Comparison of ENCODE assay signal across 17 cellular contexts in the genomic region with DNA sequence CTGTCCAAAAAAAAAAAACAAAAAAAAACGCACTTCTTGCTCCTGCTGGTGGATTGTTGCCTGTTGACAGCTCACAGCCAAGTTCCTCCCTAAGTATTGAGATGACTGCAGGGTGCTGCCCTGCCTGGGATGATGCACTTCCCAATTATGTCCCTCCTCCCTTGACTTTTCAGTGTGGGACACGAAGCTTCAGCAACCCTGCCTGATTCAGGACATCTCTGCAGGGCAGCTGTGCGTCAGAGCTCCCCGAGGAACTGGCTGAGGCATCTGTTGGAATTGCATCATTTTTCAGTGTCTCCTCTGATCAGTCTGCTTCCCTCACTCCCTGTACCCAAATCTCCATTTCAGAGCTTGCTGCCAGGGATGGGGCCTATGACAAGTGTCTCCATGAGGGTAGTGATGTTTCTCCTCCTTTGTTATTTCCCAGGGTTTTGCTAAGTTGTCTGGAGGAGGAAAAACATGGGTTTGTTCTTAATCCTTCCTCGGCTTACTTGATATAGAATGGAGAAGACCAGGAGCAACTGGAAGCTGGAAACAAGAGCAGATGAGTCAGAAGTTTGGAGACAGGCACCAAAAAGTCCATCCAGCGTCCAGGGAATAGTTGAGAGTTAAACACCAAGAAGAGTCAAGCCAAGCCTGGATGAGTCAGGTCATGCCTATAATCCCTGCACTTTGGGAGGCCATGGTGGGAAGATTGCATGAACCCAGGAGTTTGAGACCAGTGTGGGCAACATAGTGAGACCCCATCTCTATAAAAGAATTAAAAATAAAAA.
DNase-seq lines count a peak whose midpoint lies in the region; ATAC-seq and TF ChIP-seq lines count a peak whose summit lies in the region.
"Had no signal": no experiment of that assay in that cellular context is flagged by ENCODE, and none has a peak within 500 bp of the region (broad histone marks: within the 10 kb centered on the region; RNA-seq: fewer than 3 reads in every experiment).

No MANE protein-coding gene starts in this region.

- ATAC-seq in mucosa of descending colon, result peak; percentile 57
- ATAC-seq: esophagus mucosa had no signal

- no peak for TF ChIP-seq POLR2A in uterus (IDR thresholded peaks at IDR 0.05)

- TF ChIP-seq CTCF in mucosa of descending colon (IDR thresholded peaks at IDR 0.05), result no peak
- no peak for TF ChIP-seq CTCF in uterus (IDR thresholded peaks at IDR 0.05)

- no peaks in the 10 kb centered on the region for H3K36me3 Mint-ChIP-seq in immature natural killer cell

- peaks cover 48% of the 10 kb centered on the region for H3K9me3 ChIP-seq in mucosa of descending colon
- H3K9me3 ChIP-seq in uterus, result no peaks in the 10 kb centered on the region
- H3K9me3 ChIP-seq: Caco-2, sigmoid colon, SJCRH30, thoracic aorta had no signal

- intact Hi-C loops in mucosa of descending colon (cut with DNase I, micrococcal nuclease) (no loop called here), uterus (cut with DNase I; ENCODE audit: low total_unique reads) (no loop called here), head of caudate nucleus (cut with DNase I) (no loop called here)

- H3K4me3 ChIP-seq in mucosa of descending colon, result no peak overlapping the region
- H3K4me3 ChIP-seq in uterus, result no peak overlapping the region
- H3K4me3 ChIP-seq: sigmoid colon, SJCRH30, thoracic aorta had no signal

- peaks cover 0 to 15% (median 7%) of the 10 kb centered on the region in 6 donors for H3K9me3 Mint-ChIP-seq in immature natural killer cell

- H3K4me1 ChIP-seq in mucosa of descending colon (ENCODE audit: low read depth) (no peaks in the 10 kb centered on the region), uterus (no peaks in the 10 kb centered on the region)
- H3K4me1 ChIP-seq: Caco-2, SJCRH30 had no signal

- DNase-seq in NCI-H2171 treated with DMSO at 0.1 percent for 48 hours (lab: John Stamatoyannopoulos, UW) (peak; percentile 34), NCI-H2171 (lab: John Stamatoyannopoulos, UW) (no peak), dedifferentiated amniotic fluid mesenchymal stem cell (ENCODE audit: extremely low spot score) (peak; percentile 25), mucosa of descending colon (peak in 2 of 3 donors; percentile 13 to 55), uterus (peak; percentile 30 to 36), head of caudate nucleus (no peak), immature natural killer cell (no peak), EL (no peak)
- DNase-seq: 8988T, activated gamma-delta T cell treated with Interleukin-2 at 50 U/mL for 16 hours, Caco-2, islet precursor cell, NCI-H187 treated with DMSO at 0.1 percent for 48 hours, sigmoid colon, SJCRH30 had no signal

- H3K27ac ChIP-seq in uterus, result peak overlapping the region; percentile 33 to 72
- H3K27ac ChIP-seq: SJCRH30, thoracic aorta had no signal

- H3K27ac Mint-ChIP-seq in immature natural killer cell, result no peak overlapping the region

- no peaks in the 10 kb centered on the region for H3K36me3 ChIP-seq in mucosa of descending colon (ENCODE audit: low read depth)
- H3K36me3 ChIP-seq in uterus, result no peaks in the 10 kb centered on the region
- H3K36me3 ChIP-seq: sigmoid colon, SJCRH30, thoracic aorta had no signal

- peaks cover 0 to 3% (median 0%) of the 10 kb centered on the region in 3 donors for H3K27me3 Mint-ChIP-seq in immature natural killer cell (ENCODE audit: low read depth in 3 of 3)

- H3K4me1 Mint-ChIP-seq in immature natural killer cell, result no peaks in the 10 kb centered on the region

- no peaks in the 10 kb centered on the region for H3K27me3 ChIP-seq in uterus
- H3K27me3 ChIP-seq: sigmoid colon, SJCRH30 had no signal

- H3K4me3 Mint-ChIP-seq in immature natural killer cell, result no peak overlapping the region

Comparison
In these comparisons a context has a peak if more than half of its experiments do, and no peak if none do; other contexts are left out.
1. DNase-seq: peak in NCI-H2171 treated with DMSO at 0.1 percent for 48 hours (single experiment), dedifferentiated amniotic fluid mesenchymal stem cell (single experiment), mucosa of descending colon (2 of 3) and uterus (2 of 2); none in NCI-H2171 (single experiment), head of caudate nucleus (0 of 42), immature natural killer cell (0 of 3) and EL (single experiment).